In genomic region chr15:53446376-53446775, GRCh38 we compare ENCODE assay signal across 17 cellular contexts.
"Had no signal": no experiment of that assay in that cellular context is flagged by ENCODE, and none has a peak within 500 bp of the region (broad histone marks: within the 10 kb centered on the region; RNA-seq: fewer than 3 reads in every experiment).

No MANE protein-coding gene starts in this region.

- DNase-seq: activated CD4-positive, alpha-beta T cell treated with anti-CD3 and anti-CD28 coated beads, Interleukin-2, amount 10 ng/mL, durations not matched to agents 24 days and 14 days; activated CD4-positive, CD25-positive, alpha-beta regulatory T cell; activated CD8-positive, alpha-beta memory T cell treated with anti-CD3 and anti-CD28 coated beads, Interleukin-2, amount 50 U/mL, for 4 hours; activated CD8-positive, alpha-beta T cell treated with anti-CD3 and anti-CD28 coated beads, Interleukin-2, amount 10 ng/mL, durations not matched to agents 7 days and 5 days; activated gamma-delta T cell; activated T-cell treated with anti-CD3 and anti-CD28 coated beads, Interleukin-2, amount 50 U/mL, for 48 hours; esophagus squamous epithelium; hypothalamus; kidney; left ventricle myocardium superior; mesendoderm; natural killer cell; stimulated activated CD4-positive, alpha-beta T cell treated with anti-CD3 and anti-CD28 coated beads, Interleukin-2, amount 100 ng/mL, for 48 hours; thyroid gland; uterus had no signal

- H3K36me3 ChIP-seq: esophagus squamous epithelium, thyroid gland, uterus had no signal

- ATAC-seq: activated CD8-positive, alpha-beta T cell treated with anti-CD3 and anti-CD28 coated beads, Interleukin-2, amount 10 ng/mL, durations not matched to agents 7 days and 5 days; activated naive CD4-positive, alpha-beta T cell treated with anti-CD3 and anti-CD28 coated beads, Interleukin-2, amount 50 U/mL, for 72 hours; left ventricle myocardium superior; natural killer cell; stimulated activated memory B cell treated with anti-CD40 and anti-IgM and Interleukin-4, amounts not matched to agents 10 μg/mL and 1 μg/mL and 100 μg/mL, for 72 hours had no signal

- H3K9me3 ChIP-seq: esophagus squamous epithelium, thyroid gland, uterus had no signal

- H3K27me3 ChIP-seq: esophagus squamous epithelium, thyroid gland, uterus had no signal

- H3K27ac ChIP-seq: esophagus squamous epithelium, thyroid gland, uterus had no signal

- H3K4me3 ChIP-seq: esophagus squamous epithelium, thyroid gland, uterus had no signal

- H3K4me1 ChIP-seq: esophagus squamous epithelium, thyroid gland, uterus had no signal
